In genomic region chr22:49290711-49291110, GRCh38 we compare ENCODE assay signal across 21 cellular contexts.
"Had no signal": no experiment of that assay in that cellular context is flagged by ENCODE, and none has a peak within 500 bp of the region (broad histone marks: within the 10 kb centered on the region; RNA-seq: fewer than 3 reads in every experiment).

No MANE protein-coding gene starts in this region.

- H3K27ac ChIP-seq: epithelial cell of prostate, lower lobe of right lung, right atrium auricular region, stomach, thoracic aorta had no signal

- H3K9me3 Mint-ChIP-seq: activated CD4-positive, alpha-beta T cell treated with anti-CD3 and anti-CD28 coated beads, Interleukin-2, amount 10 ng/mL, durations not matched to agents 24 days and 14 days had no signal

- H3K36me3 ChIP-seq: lower lobe of right lung, right atrium auricular region, stomach, thoracic aorta had no signal

- H3K4me1 Mint-ChIP-seq: activated B cell treated with CpG ODN at 0.5 μM for 24 hours; activated CD4-positive, alpha-beta T cell treated with anti-CD3 and anti-CD28 coated beads, Interleukin-2, amount 10 ng/mL, durations not matched to agents 24 days and 14 days; endodermal cell; T-cell had no signal

- H3K4me3 Mint-ChIP-seq: activated B cell treated with CpG ODN at 0.5 μM for 24 hours; activated CD4-positive, alpha-beta T cell treated with anti-CD3 and anti-CD28 coated beads, Interleukin-2, amount 10 ng/mL, durations not matched to agents 24 days and 14 days; activated T-cell treated with anti-CD3 and anti-CD28 coated beads, Interleukin-2, amount 50 U/mL, for 72 hours; endodermal cell; natural killer cell treated with Interleukin-12 subunit alpha and Interleukin-12 subunit beta and Interleukin-15 and Interleukin-18, amount 100 ng/mL, for 72 hours; T-cell had no signal

- H3K27ac Mint-ChIP-seq: activated B cell treated with CpG ODN at 0.5 μM for 24 hours; activated CD4-positive, alpha-beta T cell treated with anti-CD3 and anti-CD28 coated beads, Interleukin-2, amount 10 ng/mL, durations not matched to agents 24 days and 14 days; activated naive CD4-positive, alpha-beta T cell treated with anti-CD3 and anti-CD28 coated beads, Interleukin-2, amount 50 U/mL, for 72 hours; activated T-cell treated with anti-CD3 and anti-CD28 coated beads, Interleukin-2, amount 50 U/mL, for 72 hours; endodermal cell; natural killer cell treated with Interleukin-12 subunit alpha and Interleukin-12 subunit beta and Interleukin-15 and Interleukin-18, amount 100 ng/mL, for 72 hours; progenitor cell of endocrine pancreas; T-cell had no signal

- H3K36me3 Mint-ChIP-seq: T-cell had no signal

- H3K4me3 ChIP-seq: dorsolateral prefrontal cortex, lower lobe of right lung, right atrium auricular region, stomach, thoracic aorta had no signal

- H3K27me3 ChIP-seq: right atrium auricular region had no signal

- H3K4me1 ChIP-seq: lower lobe of right lung, right atrium auricular region, stomach had no signal

- DNase-seq: activated B cell treated with CpG ODN at 0.5 μM for 24 hours; activated CD4-positive, alpha-beta T cell treated with anti-CD3 and anti-CD28 coated beads, Interleukin-2, amount 10 ng/mL, durations not matched to agents 24 days and 14 days; activated gamma-delta T cell treated with Interleukin-2 at 50 U/mL for 16 hours; activated T-cell treated with anti-CD3 and anti-CD28 coated beads, Interleukin-2, amount 50 U/mL, for 72 hours; amniotic stem cell; foreskin fibroblast; left cardiac atrium; lower lobe of right lung; occipital lobe; small intestine; stimulated activated CD4-positive, alpha-beta T cell treated with anti-CD3 and anti-CD28 coated beads, Interleukin-4, amount 100 ng/mL, for 1 hour; stomach had no signal

- H3K27me3 Mint-ChIP-seq: activated CD4-positive, alpha-beta T cell treated with anti-CD3 and anti-CD28 coated beads, Interleukin-2, amount 10 ng/mL, durations not matched to agents 24 days and 14 days had no signal
